In genomic region chrX:153347530-153347929, GRCh38 we compare ENCODE assay signal across 33 cellular contexts. TPM values are rescaled to one million over a fixed set of nuclear protein-coding genes. Genes with fewer than 3 reads are reported as not detected.
"Had no signal": no experiment of that assay in that cellular context is flagged by ENCODE, and none has a peak within 500 bp of the region (broad histone marks: within the 10 kb centered on the region; RNA-seq: fewer than 3 reads in every experiment).

No MANE protein-coding gene starts in this region.

- H3K4me3 ChIP-seq: esophagus squamous epithelium, gastrocnemius medialis, heart right ventricle, left lung, lower lobe of right lung, mucosa of descending colon had no signal

- H3K9me3 ChIP-seq: esophagus squamous epithelium, gastrocnemius medialis, left lung, lower lobe of right lung, mucosa of descending colon had no signal

- H3K27ac ChIP-seq: epithelial cell of prostate, esophagus squamous epithelium, gastrocnemius medialis, heart right ventricle, left lung, lower lobe of right lung had no signal

- FAIRE-seq: colon, endometrium, islet of Langerhans, keratinocyte had no signal

- H3K4me1 ChIP-seq: esophagus squamous epithelium, gastrocnemius medialis, left lung, lower lobe of right lung had no signal

- ATAC-seq: effector memory CD8-positive, alpha-beta T cell; esophagus mucosa; gastrocnemius medialis; heart right ventricle; left cardiac atrium; left lung; left ventricle myocardium superior; lower lobe of right lung; mucosa of descending colon had no signal

- H3K27me3 ChIP-seq: esophagus squamous epithelium, gastrocnemius medialis, left lung had no signal

- DNase-seq: cortex of kidney; effector CD8-positive, alpha-beta T cell; effector memory CD8-positive, alpha-beta T cell; endodermal cell; erythroblast; esophagus squamous epithelium; foreskin fibroblast; foreskin melanocyte; gastrocnemius medialis; glutamatergic neuron; head of caudate nucleus; heart right ventricle; hippocampal formation; left cardiac atrium; left lung; left ventricle myocardium superior; lower lobe of right lung; mammary epithelial cell; mesendoderm; mucosa of descending colon; naive B cell had no signal

RNA-seq across cellular contexts. Expression of gene PNMA6F, which starts 26.0 kb away (rescaled TPM):
- total RNA-seq: dermis microvascular lymphatic vessel endothelial cell, endodermal cell, esophagus mucosa, esophagus squamous epithelium, gastrocnemius medialis, glomerular endothelial cell, heart right ventricle, kidney epithelial cell, left cardiac atrium, left lung, left ventricle myocardium superior, lower leg skin, lower lobe of right lung, mammary epithelial cell, mesothelial cell of epicardium, mucosa of descending colon, myocyte had no signal
- polyA plus RNA-seq: heart right ventricle, keratinocyte, mammary epithelial cell had no signal

RNA-seq across cellular contexts. Expression of gene PNMA6E, which starts 53.6 kb away (rescaled TPM):
- total RNA-seq: dermis microvascular lymphatic vessel endothelial cell, endodermal cell, esophagus mucosa, esophagus squamous epithelium, gastrocnemius medialis, glomerular endothelial cell, heart right ventricle, kidney epithelial cell, left cardiac atrium, left lung, left ventricle myocardium superior, lower lobe of right lung, mesothelial cell of epicardium, mucosa of descending colon, myocyte had no signal
- polyA plus RNA-seq: heart right ventricle, keratinocyte, mammary epithelial cell had no signal
